ENCODE assay signal across 1 cellular context in the genomic region with DNA sequence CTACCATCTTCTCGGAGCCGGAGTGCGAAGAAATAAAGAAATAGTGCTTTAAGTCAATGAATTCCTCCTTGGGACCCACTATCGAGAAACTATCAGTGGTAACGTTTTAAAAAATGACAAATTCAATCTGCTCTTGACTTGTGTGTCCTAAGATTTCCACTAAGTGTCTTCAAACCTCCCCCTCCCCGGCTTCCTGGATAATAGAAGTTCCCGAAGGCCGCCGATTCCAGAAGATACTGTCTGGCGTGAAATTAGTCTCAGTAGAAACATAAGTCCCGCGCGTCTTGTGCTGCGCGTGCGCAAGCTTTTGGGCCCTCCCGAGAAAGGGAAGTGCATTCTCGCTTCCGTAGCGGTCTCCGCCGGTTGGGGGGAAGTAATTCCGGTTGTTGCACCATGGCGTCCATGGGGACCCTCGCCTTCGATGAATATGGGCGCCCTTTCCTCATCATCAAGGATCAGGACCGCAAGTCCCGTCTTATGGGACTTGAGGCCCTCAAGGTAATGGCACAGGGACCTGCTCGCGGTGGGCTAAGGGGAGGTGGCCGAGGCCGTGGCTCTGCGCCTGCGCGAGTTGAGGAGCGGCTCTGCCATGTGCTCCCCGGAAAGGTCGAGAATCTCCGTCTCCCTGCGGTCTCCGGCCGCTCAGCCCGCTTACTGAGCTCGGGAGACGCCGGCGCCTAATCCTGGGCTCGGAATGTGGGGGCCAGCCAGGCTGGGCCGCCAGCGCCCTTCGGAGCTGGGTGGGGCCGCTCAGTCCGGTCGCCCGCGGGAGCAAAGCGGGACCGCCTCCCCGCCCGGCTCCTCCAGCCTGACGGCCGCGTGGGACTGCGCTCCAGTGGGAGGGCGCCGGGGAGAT.
A peak's percentile ranks its signal among the peaks of the same experiment; 100 is the strongest.
TF ChIP-seq lines count a peak whose summit lies in the region.

Gene CCT5 (plus strand): TSS at position 333 of the 856 bp plus-strand sequence. CDS start 61 bp downstream, at position 394.

TF ChIP-seq in K562, 482 proteins besides CTCF, POLR2A, EP300 and RAD21 (continued from another document and continues in another):
- no peak for TF ChIP-seq STAT5A (IDR thresholded peaks at IDR 0.05; ENCODE audit: borderline replicate concordance, low read length)
- no peak for TF ChIP-seq ELF4 (CRISPR knock-in tag; IDR thresholded peaks at IDR 0.05)
- TF ChIP-seq, protein P1, sequence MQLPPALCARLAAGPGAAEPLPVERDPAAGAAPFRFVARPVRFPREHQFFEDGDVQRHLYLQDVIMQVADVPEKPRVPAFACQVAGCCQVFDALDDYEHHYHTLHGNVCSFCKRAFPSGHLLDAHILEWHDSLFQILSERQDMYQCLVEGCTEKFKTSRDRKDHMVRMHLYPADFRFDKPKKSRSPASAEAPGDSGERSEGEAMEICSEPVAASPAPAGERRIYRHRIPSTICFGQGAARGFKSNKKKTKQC (CRISPR knock-in tag; IDR thresholded peaks at IDR 0.05), result peak; percentile 91
- no peak; the same call in 1 of the 2 replicates for TF ChIP-seq ZBTB1 (CRISPR knock-in tag; IDR thresholded peaks at IDR 0.05; ENCODE audit: borderline replicate concordance, low read depth)
- no peak for TF ChIP-seq KAT8 (IDR thresholded peaks at IDR 0.05; ENCODE audit: low read depth)
- TF ChIP-seq EZH2 (IDR thresholded peaks at IDR 0.05; ENCODE audit: borderline replicate concordance, low read depth, low read length), result no peak
- TF ChIP-seq SMARCC2 (IDR thresholded peaks at IDR 0.05; ENCODE audit: low read depth), result no peak
- no peak for TF ChIP-seq ZNF3 (CRISPR knock-in tag; IDR thresholded peaks at IDR 0.05)
- TF ChIP-seq MGA (IDR thresholded peaks at IDR 0.05), result peak; percentile 76
- peak; percentile 71; the same call in 1 of the 2 replicates for TF ChIP-seq KLF6 (CRISPR knock-in tag; IDR thresholded peaks at IDR 0.05; ENCODE audit: borderline replicate concordance)
- TF ChIP-seq BDP1 (IDR thresholded peaks at IDR 0.05; ENCODE audit: insufficient read depth, insufficient read length), result no peak
- no peak for TF ChIP-seq CREB3 (tag; conservative IDR thresholded peaks at IDR 0.05; ENCODE audit: low read depth)
- no peak for TF ChIP-seq ZNF830 (CRISPR knock-in tag; IDR thresholded peaks at IDR 0.05)
- no peak for TF ChIP-seq PRPF4 (IDR thresholded peaks at IDR 0.05; ENCODE audit: insufficient read depth, low read depth, low read length, poor library complexity, severe bottlenecking)
- peak; percentile 87 for TF ChIP-seq MAFF (IDR thresholded peaks at IDR 0.05; ENCODE audit: low read length)
- TF ChIP-seq, protein P2, sequence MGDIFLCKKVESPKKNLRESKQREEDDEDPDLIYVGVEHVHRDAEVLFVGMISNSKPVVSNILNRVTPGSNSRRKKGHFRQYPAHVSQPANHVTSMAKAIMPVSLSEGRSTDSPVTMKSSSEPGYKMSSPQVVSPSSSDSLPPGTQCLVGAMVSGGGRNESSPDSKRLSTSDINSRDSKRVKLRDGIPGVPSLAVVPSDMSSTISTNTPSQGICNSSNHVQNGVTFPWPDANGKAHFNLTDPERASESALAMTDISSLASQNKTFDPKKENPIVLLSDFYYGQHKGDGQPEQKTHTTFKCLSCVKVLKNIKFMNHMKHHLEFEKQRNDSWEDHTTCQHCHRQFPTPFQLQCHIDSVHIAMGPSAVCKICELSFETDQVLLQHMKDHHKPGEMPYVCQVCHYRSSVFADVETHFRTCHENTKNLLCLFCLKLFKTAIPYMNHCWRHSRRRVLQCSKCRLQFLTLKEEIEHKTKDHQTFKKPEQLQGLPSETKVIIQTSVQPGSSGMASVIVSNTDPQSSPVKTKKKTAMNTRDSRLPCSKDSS (IDR thresholded peaks at IDR 0.05; ENCODE audit: low read depth, partially characterized antibody), result no peak
- TF ChIP-seq ZNF707 (CRISPR knock-in tag; conservative IDR thresholded peaks at IDR 0.05), result no peak
- no peak for TF ChIP-seq HMG20B (CRISPR knock-in tag; IDR thresholded peaks at IDR 0.05)
- TF ChIP-seq ZNF212 (CRISPR knock-in tag; IDR thresholded peaks at IDR 0.05), result no peak
- TF ChIP-seq SMAD2 (IDR thresholded peaks at IDR 0.05; ENCODE audit: low read depth, low read length), result no peak
- TF ChIP-seq, protein P3, sequence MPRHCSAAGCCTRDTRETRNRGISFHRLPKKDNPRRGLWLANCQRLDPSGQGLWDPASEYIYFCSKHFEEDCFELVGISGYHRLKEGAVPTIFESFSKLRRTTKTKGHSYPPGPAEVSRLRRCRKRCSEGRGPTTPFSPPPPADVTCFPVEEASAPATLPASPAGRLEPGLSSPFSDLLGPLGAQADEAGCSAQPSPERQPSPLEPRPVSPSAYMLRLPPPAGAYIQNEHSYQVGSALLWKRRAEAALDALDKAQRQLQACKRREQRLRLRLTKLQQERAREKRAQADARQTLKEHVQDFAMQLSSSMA (CRISPR knock-in tag; IDR thresholded peaks at IDR 0.05), result no peak
- TF ChIP-seq ERF (CRISPR knock-in tag; IDR thresholded peaks at IDR 0.05), result no peak
- TF ChIP-seq CEBPG (CRISPR knock-in tag; IDR thresholded peaks at IDR 0.05), result peak; percentile 85
- peak in 1 of 2 experiments; percentile 76; a peak in 2 of 4 replicates for TF ChIP-seq CEBPG (tag; conservative IDR thresholded peaks at IDR 0.05 in 1 of 2, IDR thresholded peaks at IDR 0.05 in 1 of 2)
- peak; percentile 70; the same call in 1 of the 2 replicates for TF ChIP-seq ZNF12 (CRISPR knock-in tag; IDR thresholded peaks at IDR 0.05)
- TF ChIP-seq SMAD1 (IDR thresholded peaks at IDR 0.05; ENCODE audit: low read depth, low read length, partially characterized antibody), result peak; percentile 88
- TF ChIP-seq CBX3 (IDR thresholded peaks at IDR 0.05; ENCODE audit: borderline replicate concordance in 1 of 2, low read length in 2 of 2), result no peak
- TF ChIP-seq ZNF436 (CRISPR knock-in tag; IDR thresholded peaks at IDR 0.05), result no peak
- TF ChIP-seq RBM14 (IDR thresholded peaks at IDR 0.05; ENCODE audit: borderline replicate concordance, insufficient read depth, low read depth, low read length), result peak; percentile 91; the same call in 1 of the 2 replicates
- no peak for TF ChIP-seq LARP7 (IDR thresholded peaks at IDR 0.05)
- peak; percentile 60; the same call in 1 of the 2 replicates for TF ChIP-seq CTBP1 (IDR thresholded peaks at IDR 0.05; ENCODE audit: borderline replicate concordance)
- TF ChIP-seq POLR3A (IDR thresholded peaks at IDR 0.05; ENCODE audit: borderline replicate concordance, extremely low read depth, insufficient read depth, insufficient read length), result no peak
- no peak; the same call in 1 of the 2 replicates for TF ChIP-seq E2F1 (CRISPR knock-in tag; IDR thresholded peaks at IDR 0.05)
- TF ChIP-seq, protein P4, sequence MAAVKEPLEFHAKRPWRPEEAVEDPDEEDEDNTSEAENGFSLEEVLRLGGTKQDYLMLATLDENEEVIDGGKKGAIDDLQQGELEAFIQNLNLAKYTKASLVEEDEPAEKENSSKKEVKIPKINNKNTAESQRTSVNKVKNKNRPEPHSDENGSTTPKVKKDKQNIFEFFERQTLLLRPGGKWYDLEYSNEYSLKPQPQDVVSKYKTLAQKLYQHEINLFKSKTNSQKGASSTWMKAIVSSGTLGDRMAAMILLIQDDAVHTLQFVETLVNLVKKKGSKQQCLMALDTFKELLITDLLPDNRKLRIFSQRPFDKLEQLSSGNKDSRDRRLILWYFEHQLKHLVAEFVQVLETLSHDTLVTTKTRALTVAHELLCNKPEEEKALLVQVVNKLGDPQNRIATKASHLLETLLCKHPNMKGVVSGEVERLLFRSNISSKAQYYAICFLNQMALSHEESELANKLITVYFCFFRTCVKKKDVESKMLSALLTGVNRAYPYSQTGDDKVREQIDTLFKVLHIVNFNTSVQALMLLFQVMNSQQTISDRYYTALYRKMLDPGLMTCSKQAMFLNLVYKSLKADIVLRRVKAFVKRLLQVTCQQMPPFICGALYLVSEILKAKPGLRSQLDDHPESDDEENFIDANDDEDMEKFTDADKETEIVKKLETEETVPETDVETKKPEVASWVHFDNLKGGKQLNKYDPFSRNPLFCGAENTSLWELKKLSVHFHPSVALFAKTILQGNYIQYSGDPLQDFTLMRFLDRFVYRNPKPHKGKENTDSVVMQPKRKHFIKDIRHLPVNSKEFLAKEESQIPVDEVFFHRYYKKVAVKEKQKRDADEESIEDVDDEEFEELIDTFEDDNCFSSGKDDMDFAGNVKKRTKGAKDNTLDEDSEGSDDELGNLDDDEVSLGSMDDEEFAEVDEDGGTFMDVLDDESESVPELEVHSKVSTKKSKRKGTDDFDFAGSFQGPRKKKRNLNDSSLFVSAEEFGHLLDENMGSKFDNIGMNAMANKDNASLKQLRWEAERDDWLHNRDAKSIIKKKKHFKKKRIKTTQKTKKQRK (IDR thresholded peaks at IDR 0.05; ENCODE audit: borderline replicate concordance, low read depth, low read length), result no peak
- TF ChIP-seq ZNF586 (CRISPR knock-in tag; conservative IDR thresholded peaks at IDR 0.05), result no peak
- TF ChIP-seq MAZ (CRISPR knock-in tag; conservative IDR thresholded peaks at IDR 0.05 in 1 of 2, IDR thresholded peaks at IDR 0.05 in 1 of 2), result peak; percentile 71 to 75
- no peak for TF ChIP-seq HMG20A (CRISPR knock-in tag; conservative IDR thresholded peaks at IDR 0.05)
- no peak for TF ChIP-seq NR3C1 (CRISPR knock-in tag; IDR thresholded peaks at IDR 0.05)
